8 cellular contexts compared by ENCODE assay signal in the genomic region with DNA sequence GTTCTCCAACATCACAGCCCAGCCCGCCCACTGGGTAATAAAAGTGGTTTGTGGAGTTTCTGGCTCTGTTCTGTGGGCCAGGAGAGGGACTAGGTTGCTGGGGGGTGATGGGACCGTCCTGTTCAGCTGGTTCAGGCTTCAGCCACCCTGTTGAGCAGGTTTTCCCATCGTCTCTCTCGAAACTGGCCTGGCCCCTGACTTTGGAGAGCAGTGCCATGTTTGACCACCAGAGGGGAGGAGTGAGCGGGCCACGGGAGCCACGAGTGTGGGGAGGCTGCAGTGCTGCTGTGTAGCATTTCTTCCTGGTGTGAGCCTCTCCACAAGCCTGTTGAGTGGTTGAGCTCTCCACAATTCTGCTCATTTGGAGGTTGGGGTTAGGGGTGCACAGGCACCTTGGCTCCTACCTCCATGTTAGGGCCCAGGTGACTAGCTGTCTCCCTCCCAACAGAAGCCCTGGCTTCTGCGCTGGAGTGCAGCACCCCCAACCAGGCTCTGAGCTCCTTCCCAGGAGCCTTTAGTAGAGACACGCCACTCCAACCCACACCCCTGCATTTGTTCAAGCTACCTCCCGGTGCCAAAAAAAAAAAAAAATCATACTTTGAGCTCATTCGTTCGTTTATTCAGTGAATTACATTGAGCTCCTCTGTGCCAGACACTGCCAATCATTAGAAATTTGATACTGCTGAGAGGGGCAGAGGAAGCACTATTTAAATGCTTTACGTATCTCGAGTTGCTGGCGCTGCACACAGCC. TPM values are rescaled to one million over a fixed set of nuclear protein-coding genes. Genes with fewer than 3 reads are reported as not detected.
DNase-seq lines count a peak whose midpoint lies in the region; ATAC-seq and TF ChIP-seq lines count a peak whose summit lies in the region.

No MANE protein-coding gene starts in this region.

- no peaks in the 10 kb centered on the region for H3K9me3 ChIP-seq in lung (ENCODE audit: control insufficient read depth in 2 of 2, insufficient read depth in 1 of 2, low read length in 1 of 2)

- peak; percentile 81 for DNase-seq in GM10266 (ENCODE audit: extremely low spot score)
- peak; percentile 46 for DNase-seq in NCI-H526 treated with DMSO at 0.1 percent for 48 hours (lab: John Stamatoyannopoulos, UW)
- peak; percentile 70 to 79 for DNase-seq in activated CD4-positive, alpha-beta T cell treated with anti-CD3 and anti-CD28 coated beads, Interleukin-2, amount 50 U/mL, for 24 hours (ENCODE audit: low read depth in 1 of 2, low spot score in 1 of 2)
- DNase-seq in dermis microvascular lymphatic vessel endothelial cell (ENCODE audit: low read depth in 2 of 2) = peak; percentile 34 to 58
- DNase-seq in lung (ENCODE audit: low spot score) = peak; percentile 89
- peak; percentile 30 for DNase-seq in stimulated activated CD8-positive, alpha-beta memory T cell treated with anti-CD3 and anti-CD28 coated beads, Interleukin-12 subunit alpha, Interleukin-12 subunit beta, amount 100 ng/mL, for 24 hours (ENCODE audit: extremely low read depth)

- TF ChIP-seq CTCF in GM10266 (IDR thresholded peaks at IDR 0.05; ENCODE audit: control insufficient read depth, insufficient read depth, low read depth, missing control alignments) (peak; percentile 97), lung (IDR thresholded peaks at IDR 0.05; ENCODE audit: control extremely low read depth, extremely low read depth) (peak; percentile 87)

- H3K36me3 ChIP-seq in lung (ENCODE audit: control insufficient read depth in 2 of 2, insufficient read depth in 2 of 2, low read length in 2 of 2) = peaks cover 0 to 16% of the 10 kb centered on the region in 2 donors

- ATAC-seq in HG03039 (IDR thresholded peaks at IDR 0.05; ENCODE audit: unreplicated experiment) (peak; percentile 58), lung (ENCODE audit: insufficient read depth, low FRiP score) (peak; percentile 76), GM21390 (IDR thresholded peaks at IDR 0.05; ENCODE audit: unreplicated experiment) (no peak)

- H3K4me1 ChIP-seq in lung (ENCODE audit: control insufficient read depth in 2 of 2, insufficient read depth in 2 of 2, low read length in 2 of 2) = peaks cover 0 to 4% of the 10 kb centered on the region in 2 donors

- H3K27ac ChIP-seq in lung (ENCODE audit: low read depth in 1 of 2, low read length in 1 of 2) = no peak overlapping the region

- WGBS in lung, 2 donors = 29 to 44% methylated on average over 13 to 15 of the region's 15 CpGs

- no peak overlapping the region for H3K4me3 ChIP-seq in lung

- H3K27me3 ChIP-seq in lung (ENCODE audit: control insufficient read depth, insufficient read depth) = no peaks in the 10 kb centered on the region

RNA-seq across cellular contexts. Expression of gene SPINT1, which starts 13.9 kb away (rescaled TPM):
- total RNA-seq in dermis microvascular lymphatic vessel endothelial cell (0.90 and 1.1 TPM in 2 replicates), lung (100 to 1,000 TPM; 118 to 136 TPM)
- polyA plus RNA-seq in lung = 10 to 100 TPM; 47.1 to 82.1 TPM

RNA-seq across cellular contexts. Expression of gene RHOV, which starts 16.3 kb away (rescaled TPM):
- total RNA-seq in dermis microvascular lymphatic vessel endothelial cell (under 0.01 TPM in 1 of 2 replicates, not detected in the other), lung (1 to 10 TPM; 2.1 to 8.5 TPM)
- polyA plus RNA-seq in lung = 1 to 10 TPM; 3.2 to 5.3 TPM

RNA-seq across cellular contexts. Expression of gene PPP1R14D, which starts 29.3 kb away (rescaled TPM):
- total RNA-seq in dermis microvascular lymphatic vessel endothelial cell = not detected in 2 replicates
- total RNA-seq in lung = not detected
- polyA plus RNA-seq in lung = under 1 TPM in 1 of 2 donors, not detected in 1; 0.22 TPM

RNA-seq across cellular contexts. Expression of gene VPS18, which starts 36.5 kb away (rescaled TPM):
- total RNA-seq in dermis microvascular lymphatic vessel endothelial cell (33.9 and 53.5 TPM in 2 replicates), lung (10 to 100 TPM; 19.0 to 31.5 TPM)
- polyA plus RNA-seq in lung = 10 to 100 TPM; 16.1 to 23.3 TPM

RNA-seq across cellular contexts. Expression of gene DNAJC17, which starts 50.5 kb away (rescaled TPM):
- 16.4 and 22.6 TPM in 2 replicates for total RNA-seq in dermis microvascular lymphatic vessel endothelial cell
- total RNA-seq in lung = 10 to 100 TPM; 36.5 to 39.8 TPM
- polyA plus RNA-seq in lung = 10 to 100 TPM; 48.3 to 76.5 TPM

Comparison
In these comparisons a context has a peak if more than half of its experiments do, and no peak if none do; other contexts are left out.
1. DNase-seq: peak in every context shown above with its lines; median percentile 89 in lung; 81 in GM10266; 74 in activated CD4-positive, alpha-beta T cell treated with anti-CD3 and anti-CD28 coated beads, Interleukin-2, amount 50 U/mL, for 24 hours; 46 in NCI-H526 treated with DMSO at 0.1 percent for 48 hours; 46 in dermis microvascular lymphatic vessel endothelial cell; 30 in stimulated activated CD8-positive, alpha-beta memory T cell treated with anti-CD3 and anti-CD28 coated beads, Interleukin-12 subunit alpha, Interleukin-12 subunit beta, amount 100 ng/mL, for 24 hours.
2. RNA of gene SPINT1, which starts 13.9 kb away (total RNA-seq): 118 to 136 TPM in lung; 0.90 to 1.1 TPM in dermis microvascular lymphatic vessel endothelial cell; every median in the first group is over 10 times any median in the second.